In the genomic region with DNA sequence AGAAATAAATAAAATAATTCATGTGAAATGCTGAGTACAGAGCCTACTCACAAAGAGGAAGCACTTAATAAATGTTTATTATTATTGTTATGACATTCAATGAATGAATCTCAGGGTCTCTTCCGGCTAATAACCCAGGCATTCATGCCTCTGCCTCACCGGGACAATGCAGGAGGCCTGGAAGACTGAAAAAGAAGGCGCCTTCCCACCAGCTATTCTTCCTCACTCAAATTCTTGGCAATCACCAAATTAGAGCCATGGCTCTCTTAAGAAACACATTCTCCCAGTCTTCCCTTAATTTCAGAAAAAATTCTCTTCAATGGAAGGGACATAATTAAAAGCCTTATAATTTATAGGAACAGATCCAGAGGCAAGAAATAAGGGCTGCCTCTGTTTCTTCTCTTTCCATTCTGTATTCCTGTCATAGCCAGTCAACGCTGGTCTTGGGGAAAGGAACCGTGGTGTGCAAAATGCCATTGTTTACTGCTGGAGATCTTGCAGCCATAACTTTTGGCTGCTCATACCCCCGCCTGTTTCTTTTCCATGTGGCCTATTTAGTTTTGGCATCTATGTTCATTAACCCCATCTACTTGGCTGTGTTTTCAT, we compare ENCODE assay signal across 23 cellular contexts. TPM values are rescaled to one million over a fixed set of nuclear protein-coding genes. Genes with fewer than 3 reads are reported as not detected.
"Had no signal": no experiment of that assay in that cellular context is flagged by ENCODE, and none has a peak within 500 bp of the region (broad histone marks: within the 10 kb centered on the region; RNA-seq: fewer than 3 reads in every experiment).

No MANE protein-coding gene starts in this region.

- H3K27me3 ChIP-seq: foreskin keratinocyte, pancreas, right lobe of liver, thyroid gland had no signal

- H3K9me3 ChIP-seq: pancreas, right lobe of liver, thyroid gland had no signal

- H3K4me1 ChIP-seq: right lobe of liver had no signal

- H3K27ac ChIP-seq: coronary artery, foreskin keratinocyte, pancreas, right lobe of liver, skin epidermis, VCaP had no signal

- H3K36me3 ChIP-seq: pancreas, right lobe of liver, thyroid gland had no signal

- ATAC-seq: effector memory CD8-positive, alpha-beta T cell; foreskin keratinocyte; naive thymus-derived CD8-positive, alpha-beta T cell; pancreas; right lobe of liver; stimulated activated memory B cell treated with anti-CD40 and anti-IgM and Interleukin-4, amounts not matched to agents 10 μg/mL and 1 μg/mL and 100 μg/mL, for 72 hours; stimulated activated naive CD8-positive, alpha-beta T cell treated with anti-CD3 and anti-CD28 coated beads, Interleukin-15, amount 100 ng/mL, for 72 hours had no signal

- DNase-seq: activated CD4-positive, alpha-beta T cell treated with anti-CD3 and anti-CD28 coated beads for 48 hours; activated CD4-positive, alpha-beta T cell treated with anti-CD3 and anti-CD28 coated beads, Interleukin-2, amount 50 U/mL, for 48 hours; activated CD8-positive, alpha-beta memory T cell treated with anti-CD3 and anti-CD28 coated beads for 24 hours; activated effector memory CD4-positive, alpha-beta T cell treated with Interleukin-2 at 50 U/mL for 16 hours; activated naive CD4-positive, alpha-beta T cell treated with Interleukin-2 at 50 U/mL for 16 hours; cerebellar nuclear complex; effector memory CD8-positive, alpha-beta T cell; foreskin keratinocyte; islet precursor cell; mammary epithelial cell; naive thymus-derived CD8-positive, alpha-beta T cell; pancreas; right lobe of liver; stimulated activated CD4-positive, alpha-beta T cell treated with anti-CD3 and anti-CD28 coated beads, Interleukin-4, amount 100 ng/mL, for 4 hours; stimulated activated CD8-positive, alpha-beta memory T cell treated with anti-CD3 and anti-CD28 coated beads, Interleukin-4, amount 100 ng/mL, for 48 hours; stimulated activated naive CD8-positive, alpha-beta T cell treated with anti-CD3 and anti-CD28 coated beads, Interleukin-15, amount 100 ng/mL, for 72 hours; SW 1271; T-helper 9 cell; thyroid gland had no signal

- H3K4me3 ChIP-seq: coronary artery, pancreas, right lobe of liver, skin epidermis, thyroid gland had no signal

RNA-seq across cellular contexts. Expression of gene DTNA, which starts 32.8 kb away (rescaled TPM):
- total RNA-seq: naive thymus-derived CD8-positive, alpha-beta T cell had no signal
